ENCODE assay signal across 19 cellular contexts in the genomic region with DNA sequence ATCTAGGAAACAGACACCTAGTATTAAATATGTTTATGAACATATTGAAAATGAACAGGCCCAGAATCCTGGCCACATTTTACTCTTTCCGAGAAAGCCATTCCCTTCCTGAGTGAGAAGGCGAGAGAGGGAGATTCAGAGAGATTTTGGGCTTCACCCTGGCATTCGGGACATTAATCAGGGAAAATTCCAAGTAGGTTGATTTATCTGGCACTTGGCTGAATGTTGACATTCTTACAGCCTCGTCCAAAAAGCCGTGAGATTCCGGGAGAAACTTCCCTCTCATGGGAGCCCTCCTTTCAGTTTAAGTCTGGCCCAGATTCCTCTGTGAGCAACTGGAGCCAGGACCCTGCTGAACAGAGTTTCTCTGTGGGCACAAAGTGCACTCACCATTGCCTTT.
"Had no signal": no experiment of that assay in that cellular context is flagged by ENCODE, and none has a peak within 500 bp of the region (broad histone marks: within the 10 kb centered on the region; RNA-seq: fewer than 3 reads in every experiment).

No MANE protein-coding gene starts in this region.

- DNase-seq: activated T-cell treated with anti-CD3 and anti-CD28 coated beads, Interleukin-2, amount 50 U/mL, for 1 hour; colonic mucosa; esophagus squamous epithelium; midbrain; stimulated activated CD4-positive, alpha-beta T cell treated with anti-CD3 and anti-CD28 coated beads, Interleukin-12 subunit alpha, Interleukin-12 subunit beta, amount 100 ng/mL, for 4 hours; stimulated activated CD4-positive, alpha-beta T cell treated with anti-CD3 and anti-CD28 coated beads, Interleukin-4, amount 100 ng/mL, for 4 hours; T-helper 1 cell had no signal

- H3K4me1 Mint-ChIP-seq: nephron, WTC11 had no signal

- FAIRE-seq: astrocyte, keratinocyte had no signal

- H3K36me3 ChIP-seq: colonic mucosa, esophagus squamous epithelium, gastroesophageal sphincter, neutrophil, tibial nerve, vagina had no signal

- ATAC-seq: gastroesophageal sphincter, left lobe of liver, WTC11 had no signal

- H3K27me3 ChIP-seq: colonic mucosa, neutrophil, tibial nerve, vagina had no signal

- H3K27ac ChIP-seq: colonic mucosa, esophagus squamous epithelium, neutrophil, tibial nerve, vagina had no signal

- H3K4me3 ChIP-seq: colonic mucosa, esophagus squamous epithelium, gastroesophageal sphincter, tibial nerve, vagina had no signal

- H3K27me3 Mint-ChIP-seq: activated naive CD8-positive, alpha-beta T cell; stimulated activated naive CD8-positive, alpha-beta T cell treated with anti-CD3 and anti-CD28 coated beads, Interleukin-15, Interleukin-2, amounts not matched to agents 100 ng/mL and 50 ng/mL, for 24 hours had no signal

- H3K27ac Mint-ChIP-seq: activated naive CD8-positive, alpha-beta T cell; nephron; stimulated activated naive CD8-positive, alpha-beta T cell treated with anti-CD3 and anti-CD28 coated beads, Interleukin-15, Interleukin-2, amounts not matched to agents 100 ng/mL and 50 ng/mL, for 24 hours; WTC11 had no signal

- H3K9me3 ChIP-seq: colonic mucosa, gastroesophageal sphincter, vagina had no signal

- H3K4me1 ChIP-seq: colonic mucosa, esophagus squamous epithelium, tibial nerve had no signal

- H3K4me3 Mint-ChIP-seq: activated naive CD8-positive, alpha-beta T cell; central memory CD8-positive, alpha-beta T cell; nephron; stimulated activated naive CD8-positive, alpha-beta T cell treated with anti-CD3 and anti-CD28 coated beads, Interleukin-15, Interleukin-2, amounts not matched to agents 100 ng/mL and 50 ng/mL, for 24 hours; WTC11 had no signal
